Comparison of ENCODE assay signal across 11 cellular contexts in genomic region chr22:26168934-26169311, GRCh38. TPM values are rescaled to one million over a fixed set of nuclear protein-coding genes. Genes with fewer than 3 reads are reported as not detected.
A peak's percentile ranks its signal among the peaks of the same experiment; 100 is the strongest.
DNase-seq lines count a peak whose midpoint lies in the region; ATAC-seq, FAIRE-seq and TF ChIP-seq lines count a peak whose summit lies in the region.
"Had no signal": no experiment of that assay in that cellular context is flagged by ENCODE, and none has a peak within 500 bp of the region (broad histone marks: within the 10 kb centered on the region; RNA-seq: fewer than 3 reads in every experiment).

No MANE protein-coding gene starts in this region.

- H3K27ac ChIP-seq in endodermal cell (ENCODE audit: low read depth, low read length) (no peak overlapping the region), aorta (ENCODE audit: low read depth in 1 of 2, low read length in 2 of 2) (no peak overlapping the region)

- H3K27ac Mint-ChIP-seq in endodermal cell, result no peak overlapping the region
- no peak overlapping the region for H3K27ac Mint-ChIP-seq in nephron
- H3K27ac Mint-ChIP-seq in activated naive CD4-positive, alpha-beta T cell treated with anti-CD3 and anti-CD28 coated beads, Interleukin-2, amount 50 U/mL, for 72 hours, result no peak overlapping the region

- DNase-seq in Right ventricle myocardium superior, result peak; percentile 41
- DNase-seq in cardiac septum (ENCODE audit: low spot score), result no peak
- no peak for DNase-seq in endodermal cell
- no peak for DNase-seq in aorta
- no peak for DNase-seq in activated CD8-positive, alpha-beta memory T cell treated with anti-CD3 and anti-CD28 coated beads, Interleukin-2, amount 50 U/mL, for 4 hours
- DNase-seq in activated naive CD4-positive, alpha-beta T cell treated with anti-CD3 and anti-CD28 coated beads, Interleukin-2, amount 50 U/mL, for 72 hours (ENCODE audit: low spot score in 2 of 2), result no peak
- DNase-seq in frontal cortex (ENCODE audit: low spot score in 2 of 2), result no peak
- DNase-seq: activated naive CD4-positive, alpha-beta T cell treated with anti-CD3 and anti-CD28 coated beads, Interleukin-2, amount 50 U/mL, for 16 hours; CD4-positive, CD25-positive, alpha-beta regulatory T cell; T-cell had no signal

- peaks cover 33% of the 10 kb centered on the region for H3K27me3 ChIP-seq in endodermal cell (ENCODE audit: control insufficient read depth, insufficient read depth, low read length, poor library complexity, severe bottlenecking)
- H3K27me3 ChIP-seq in aorta (ENCODE audit: control insufficient read depth in 1 of 2, insufficient read depth in 2 of 2, low read length in 1 of 2), result no peaks in the 10 kb centered on the region

- FAIRE-seq in frontal cortex (lab: Jason Lieb, UNC), result no peak

- H3K36me3 Mint-ChIP-seq in endodermal cell (ENCODE audit: low read depth) (peaks cover 2% of the 10 kb centered on the region), nephron (ENCODE audit: low read depth) (no peaks in the 10 kb centered on the region)
- peaks cover 7 to 10% of the 10 kb centered on the region in 2 donors for H3K36me3 Mint-ChIP-seq in activated naive CD4-positive, alpha-beta T cell treated with anti-CD3 and anti-CD28 coated beads, Interleukin-2, amount 50 U/mL, for 72 hours
- H3K36me3 Mint-ChIP-seq: CD4-positive, CD25-positive, alpha-beta regulatory T cell; T-cell had no signal

- H3K4me3 Mint-ChIP-seq in endodermal cell, result peak overlapping the region; percentile 71
- peak overlapping the region; percentile 71 to 83 (median 78) for H3K4me3 Mint-ChIP-seq in nephron

- no peak overlapping the region for H3K9ac ChIP-seq in endodermal cell (ENCODE audit: extremely low read depth, low read length, poor library complexity, severe bottlenecking)

- intact Hi-C loops in Right ventricle myocardium superior (cut with DNase I), result no loop called here
- intact Hi-C loops in cardiac septum (cut with DNase I), result no loop called here
- intact Hi-C loops in aorta (cut with DNase I), result no loop called here

- peaks cover under 1% of the 10 kb centered on the region for H3K4me1 ChIP-seq in endodermal cell (ENCODE audit: control insufficient read depth, insufficient read depth, low read length)
- no peaks in the 10 kb centered on the region for H3K4me1 ChIP-seq in aorta (ENCODE audit: control insufficient read depth in 1 of 2, insufficient read depth in 2 of 2, low read length in 2 of 2)

- TF ChIP-seq CTCF in endodermal cell (conservative IDR thresholded peaks at IDR 0.05) (no peak), nephron (IDR thresholded peaks at IDR 0.05; ENCODE audit: unreplicated experiment in 3 of 3) (no peak)

- no peaks in the 10 kb centered on the region for H3K36me3 ChIP-seq in endodermal cell (ENCODE audit: control insufficient read depth, insufficient read depth, low read length)
- no peaks in the 10 kb centered on the region for H3K36me3 ChIP-seq in aorta (ENCODE audit: control insufficient read depth in 1 of 2, insufficient read depth in 2 of 2, low read length in 1 of 2)

- ATAC-seq in Right ventricle myocardium superior (ENCODE audit: poor library complexity), result peak; percentile 38
- no peak for ATAC-seq in aorta (ENCODE audit: low FRiP score)
- no peak for ATAC-seq in activated naive CD4-positive, alpha-beta T cell treated with anti-CD3 and anti-CD28 coated beads, Interleukin-2, amount 50 U/mL, for 72 hours
- ATAC-seq: T-cell had no signal

- H3K4me3 ChIP-seq in endodermal cell (ENCODE audit: low read length) (peak overlapping the region; percentile 73), aorta (ENCODE audit: low read length in 2 of 2) (peak overlapping the region; percentile 16 to 56)

- peaks cover 18% of the 10 kb centered on the region for H3K4me1 Mint-ChIP-seq in endodermal cell
- H3K4me1 Mint-ChIP-seq in nephron, result peaks cover 11% of the 10 kb centered on the region
- H3K4me1 Mint-ChIP-seq: CD4-positive, CD25-positive, alpha-beta regulatory T cell had no signal

- H3K9me3 Mint-ChIP-seq in endodermal cell (no peaks in the 10 kb centered on the region), nephron (peaks cover 2% of the 10 kb centered on the region)
- no peaks in the 10 kb centered on the region for H3K9me3 Mint-ChIP-seq in activated naive CD4-positive, alpha-beta T cell treated with anti-CD3 and anti-CD28 coated beads, Interleukin-2, amount 50 U/mL, for 72 hours
- H3K9me3 Mint-ChIP-seq: T-cell had no signal

- 5 to 50% methylated on average over 1 to 15 of the region's 15 CpGs for WGBS in endodermal cell (ENCODE audit: insufficient coverage in 1 of 2, insufficient read length in 1 of 2), 2 experiments
- WGBS in aorta, 2 donors, result 1% methylated on average over 12 to 15 of the region's 15 CpGs

- H3K27me3 Mint-ChIP-seq in endodermal cell (ENCODE audit: insufficient read depth) (peaks cover 56% of the 10 kb centered on the region), nephron (ENCODE audit: low read depth) (peaks cover 93% of the 10 kb centered on the region)

- no peaks in the 10 kb centered on the region for H3K9me3 ChIP-seq in endodermal cell (ENCODE audit: control insufficient read depth, low read length)
- H3K9me3 ChIP-seq in aorta (ENCODE audit: control insufficient read depth, low read length), result no peaks in the 10 kb centered on the region

RNA-seq across cellular contexts. Expression of gene SEZ6L, which starts 0.3 kb away (rescaled TPM):
- total RNA-seq in Right ventricle myocardium superior (0.11 TPM), cardiac septum (0.65 TPM), endodermal cell (10 to 100 TPM; 32.1 to 39.4 TPM), aorta (under 1 TPM in 1 of 2 donors, not detected in 1; 0.18 TPM), frontal cortex (51.8 TPM)
- polyA plus RNA-seq in endodermal cell (2013, experiment 1 of 2), result 12.1 TPM
- polyA plus RNA-seq in endodermal cell (2013, experiment 2 of 2), result 12.8 TPM
- polyA plus RNA-seq in aorta, result not detected
- under 1 TPM in 1 of 2 donors, not detected in 1; 0.14 TPM for total RNA-seq in activated naive CD4-positive, alpha-beta T cell treated with anti-CD3 and anti-CD28 coated beads, Interleukin-2, amount 50 U/mL, for 72 hours
- total RNA-seq: CD4-positive, CD25-positive, alpha-beta regulatory T cell; T-cell had no signal
- polyA plus RNA-seq: CD4-positive, CD25-positive, alpha-beta regulatory T cell had no signal

Comparison
In these comparisons a context has a peak if more than half of its experiments do, and no peak if none do; other contexts are left out.
1. RNA of gene SEZ6L, which starts 0.3 kb away (total RNA-seq): 51.8 TPM in frontal cortex (single experiment) and 32.1 to 39.4 TPM in endodermal cell; 0.65 TPM in cardiac septum (single experiment), 0.18 TPM in aorta, 0.14 TPM in activated naive CD4-positive, alpha-beta T cell treated with anti-CD3 and anti-CD28 coated beads, Interleukin-2, amount 50 U/mL, for 72 hours and 0.11 TPM in Right ventricle myocardium superior (single experiment); every median in the first group is over 10 times any median in the second.